In the genomic region with DNA sequence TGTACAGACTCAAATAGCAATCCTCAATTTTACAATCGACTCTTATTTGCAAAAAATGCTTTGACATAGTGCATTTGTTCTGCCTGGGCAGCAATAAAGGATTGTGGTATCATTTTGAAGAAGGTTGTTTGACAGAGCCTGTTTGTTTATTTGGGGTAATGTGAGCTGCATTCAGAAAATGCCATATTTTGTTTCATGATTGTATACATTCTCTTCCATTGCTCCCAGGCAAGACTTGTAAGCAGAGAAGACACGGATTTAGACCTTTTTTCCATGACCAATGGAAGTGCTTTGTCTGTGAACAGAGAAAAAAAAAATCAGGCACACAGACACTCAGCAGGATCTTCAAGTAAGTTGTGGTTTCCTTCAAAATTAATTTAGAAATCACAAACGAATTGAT, we compare ENCODE assay signal across 24 cellular contexts. TPM values are rescaled to one million over a fixed set of nuclear protein-coding genes. Genes with fewer than 3 reads are reported as not detected.
"Had no signal": no experiment of that assay in that cellular context is flagged by ENCODE, and none has a peak within 500 bp of the region (broad histone marks: within the 10 kb centered on the region; RNA-seq: fewer than 3 reads in every experiment).

No MANE protein-coding gene starts in this region.

- H3K9me3 ChIP-seq: breast epithelium, Peyer's patch had no signal

- H3K27me3 ChIP-seq: breast epithelium, Peyer's patch had no signal

- H3K9me3 Mint-ChIP-seq: activated CD4-positive, alpha-beta memory T cell treated with anti-CD3 and anti-CD28 coated beads for 36 hours; activated CD4-positive, alpha-beta T cell treated with anti-CD3 and anti-CD28 coated beads, Interleukin-2, amount 10 ng/mL, durations not matched to agents 7 days and 5 days; activated naive CD8-positive, alpha-beta T cell treated with anti-CD3 and anti-CD28 coated beads, Interleukin-2, amount 10 ng/mL, durations not matched to agents 7 days and 5 days had no signal

- H3K27me3 Mint-ChIP-seq: activated CD4-positive, alpha-beta memory T cell treated with anti-CD3 and anti-CD28 coated beads for 36 hours; activated CD4-positive, alpha-beta T cell treated with anti-CD3 and anti-CD28 coated beads, Interleukin-2, amount 10 ng/mL, durations not matched to agents 7 days and 5 days; activated naive CD8-positive, alpha-beta T cell treated with anti-CD3 and anti-CD28 coated beads, Interleukin-2, amount 10 ng/mL, durations not matched to agents 7 days and 5 days; activated T-helper 17 cell treated with anti-CD3 and anti-CD28 coated beads, Interleukin-2, amount 50 U/mL, for 72 hours had no signal

- DNase-seq: activated CD4-positive, alpha-beta memory T cell treated with anti-CD3 and anti-CD28 coated beads for 36 hours; activated CD4-positive, alpha-beta T cell treated with anti-CD3 and anti-CD28 coated beads, Interleukin-2, amount 10 ng/mL, durations not matched to agents 7 days and 5 days; activated CD4-positive, CD25-positive, alpha-beta regulatory T cell; activated CD8-positive, alpha-beta memory T cell treated with anti-CD3 and anti-CD28 coated beads for 24 hours; activated gamma-delta T cell treated with Interleukin-2 at 50 U/mL for 16 hours; activated naive CD4-positive, alpha-beta T cell treated with anti-CD3 and anti-CD28 coated beads, Interleukin-2, amount 50 U/mL, for 16 hours; activated naive CD8-positive, alpha-beta T cell treated with anti-CD3 and anti-CD28 coated beads, Interleukin-2, amount 10 ng/mL, durations not matched to agents 7 days and 5 days; activated T-cell treated with anti-CD3 and anti-CD28 coated beads, Interleukin-2, amount 50 U/mL, for 48 hours; aorta; caudate nucleus; Karpas-422; MM.1S; NCI-H2107; NCI-H524; Peyer's patch; Right ventricle myocardium superior; T-helper 1 cell had no signal

- H3K36me3 ChIP-seq: breast epithelium, Peyer's patch had no signal

- H3K4me1 Mint-ChIP-seq: activated CD4-positive, alpha-beta T cell treated with anti-CD3 and anti-CD28 coated beads, Interleukin-2, amount 10 ng/mL, durations not matched to agents 7 days and 5 days; activated naive CD8-positive, alpha-beta T cell treated with anti-CD3 and anti-CD28 coated beads, Interleukin-2, amount 10 ng/mL, durations not matched to agents 7 days and 5 days; activated T-helper 17 cell treated with anti-CD3 and anti-CD28 coated beads, Interleukin-2, amount 50 U/mL, for 72 hours had no signal

- ATAC-seq: activated T-helper 17 cell treated with anti-CD3 and anti-CD28 coated beads, Interleukin-2, amount 50 U/mL, for 72 hours; K562 had no signal

- H3K4me1 ChIP-seq: breast epithelium, Peyer's patch had no signal

- H3K4me3 Mint-ChIP-seq: activated CD4-positive, alpha-beta memory T cell treated with anti-CD3 and anti-CD28 coated beads for 36 hours; activated CD4-positive, alpha-beta T cell treated with anti-CD3 and anti-CD28 coated beads, Interleukin-2, amount 10 ng/mL, durations not matched to agents 7 days and 5 days; activated naive CD8-positive, alpha-beta T cell treated with anti-CD3 and anti-CD28 coated beads, Interleukin-2, amount 10 ng/mL, durations not matched to agents 7 days and 5 days; activated T-helper 17 cell treated with anti-CD3 and anti-CD28 coated beads, Interleukin-2, amount 50 U/mL, for 72 hours had no signal

- H3K36me3 Mint-ChIP-seq: activated CD4-positive, alpha-beta memory T cell treated with anti-CD3 and anti-CD28 coated beads for 36 hours; activated naive CD8-positive, alpha-beta T cell treated with anti-CD3 and anti-CD28 coated beads, Interleukin-2, amount 10 ng/mL, durations not matched to agents 7 days and 5 days had no signal

- FAIRE-seq: K562 had no signal

- H3K27ac Mint-ChIP-seq: activated CD4-positive, alpha-beta memory T cell treated with anti-CD3 and anti-CD28 coated beads for 36 hours; activated CD4-positive, alpha-beta T cell treated with anti-CD3 and anti-CD28 coated beads, Interleukin-2, amount 10 ng/mL, durations not matched to agents 7 days and 5 days; activated naive CD8-positive, alpha-beta T cell treated with anti-CD3 and anti-CD28 coated beads, Interleukin-2, amount 10 ng/mL, durations not matched to agents 7 days and 5 days; activated T-helper 17 cell treated with anti-CD3 and anti-CD28 coated beads, Interleukin-2, amount 50 U/mL, for 72 hours had no signal

- H3K4me3 ChIP-seq: breast epithelium, K562, Peyer's patch, SK-N-MC had no signal

- H3K27ac ChIP-seq: breast epithelium, Peyer's patch, RWPE1, SK-N-MC, VCaP had no signal

RNA-seq across cellular contexts. Expression of gene ALX1, which starts 35.5 kb away (rescaled TPM):
- total RNA-seq: activated CD4-positive, alpha-beta memory T cell treated with anti-CD3 and anti-CD28 coated beads for 36 hours; activated CD4-positive, alpha-beta T cell treated with anti-CD3 and anti-CD28 coated beads, Interleukin-2, amount 10 ng/mL, durations not matched to agents 7 days and 5 days; activated naive CD8-positive, alpha-beta T cell treated with anti-CD3 and anti-CD28 coated beads, Interleukin-2, amount 10 ng/mL, durations not matched to agents 7 days and 5 days; activated T-helper 17 cell treated with anti-CD3 and anti-CD28 coated beads, Interleukin-2, amount 50 U/mL, for 72 hours; aorta; Peyer's patch; Right ventricle myocardium superior; T-helper 2 cell treated with Interferon-gamma antibody and Interleukin-4, amounts not matched to agents 100 ng/mL and 5 ng/mL, for 36 hours had no signal
